ENCODE assay signal across 15 cellular contexts in genomic region chr11:99316761-99317475, GRCh38.
DNase-seq lines count a peak whose midpoint lies in the region; ATAC-seq, FAIRE-seq and TF ChIP-seq lines count a peak whose summit lies in the region.
"Had no signal": no experiment of that assay in that cellular context is flagged by ENCODE, and none has a peak within 500 bp of the region (broad histone marks: within the 10 kb centered on the region; RNA-seq: fewer than 3 reads in every experiment).

No MANE protein-coding gene starts in this region.

- ATAC-seq in A549 (no peak), PC-3 (no peak)

- no peak for TF ChIP-seq RAD21 in A549 (conservative IDR thresholded peaks at IDR 0.05 in 1 of 2, IDR thresholded peaks at IDR 0.05 in 1 of 2)

- TF ChIP-seq CTCF in A549 (IDR thresholded peaks at IDR 0.05) (no peak), PC-3 (conservative IDR thresholded peaks at IDR 0.05; ENCODE audit: low read depth, low read length) (no peak), cardiac muscle cell (IDR thresholded peaks at IDR 0.05; ENCODE audit: low read depth, low read length) (no peak), transverse colon (IDR thresholded peaks at IDR 0.05) (no peak)

- POLR2A ChIA-PET in A549 (lab: Yijun Ruan, JAX), result no interaction called here
- POLR2A ChIA-PET in PC-3 (lab: Charles Lee; ENCODE audit: unreplicated experiment), result no interaction called here

- H3K36me3 ChIP-seq in PC-3 (ENCODE audit: low read depth, low read length), result no peaks in the 10 kb centered on the region
- H3K36me3 ChIP-seq in cardiac muscle cell, result no peaks in the 10 kb centered on the region
- H3K36me3 ChIP-seq in transverse colon, result no peaks in the 10 kb centered on the region
- H3K36me3 ChIP-seq: SJSA1 had no signal

- H4K20me1 ChIP-seq in PC-3 (ENCODE audit: low read length), result no peaks in the 10 kb centered on the region

- no peak overlapping the region for H3K4me3 ChIP-seq in A549
- no peak overlapping the region for H3K4me3 ChIP-seq in PC-3 (ENCODE audit: low read length)
- no peak overlapping the region for H3K4me3 ChIP-seq in cardiac muscle cell
- no peak overlapping the region for H3K4me3 ChIP-seq in transverse colon
- H3K4me3 ChIP-seq: SJSA1 had no signal

- H3K4me1 ChIP-seq in A549 (no peaks in the 10 kb centered on the region), PC-3 (ENCODE audit: insufficient read depth, low read length) (no peaks in the 10 kb centered on the region), cardiac muscle cell (ENCODE audit: low read depth) (peaks cover 9% of the 10 kb centered on the region), transverse colon (no peaks in the 10 kb centered on the region)
- H3K4me1 ChIP-seq: SJSA1 had no signal

- no peak for DNase-seq in A549 (ENCODE audit: low read depth in 1 of 2, low spot score in 1 of 2)
- peak; percentile 2 for DNase-seq in GM04504 (ENCODE audit: low read depth)
- DNase-seq in PC-3, result no peak
- peak; percentile 14 to 57 for DNase-seq in cardiac muscle cell (ENCODE audit: low read depth in 1 of 2, low spot score in 1 of 2)
- no peak for DNase-seq in transverse colon
- no peak for DNase-seq in nucleus accumbens (lab: John Stamatoyannopoulos, UW)
- DNase-seq in cerebellar cortex (ENCODE audit: low spot score), result no peak
- DNase-seq in activated CD8-positive, alpha-beta memory T cell treated with anti-CD3 and anti-CD28 coated beads, Interleukin-2, amount 50 U/mL, for 48 hours, result no peak
- DNase-seq: effector memory CD4-positive, alpha-beta T cell; islet precursor cell; NCI-H1048; stimulated activated CD4-positive, alpha-beta T cell treated with anti-CD3 and anti-CD28 coated beads, Interleukin-2, amount 100 ng/mL, for 24 hours; trophoblast cell had no signal

- H3K9ac ChIP-seq in PC-3 (ENCODE audit: low read length), result no peak overlapping the region

- no peaks in the 10 kb centered on the region for H3K9me3 ChIP-seq in A549
- H3K9me3 ChIP-seq in PC-3 (ENCODE audit: low read length), result no peaks in the 10 kb centered on the region
- H3K9me3 ChIP-seq in cardiac muscle cell (ENCODE audit: low read depth), result no peaks in the 10 kb centered on the region
- no peaks in the 10 kb centered on the region for H3K9me3 ChIP-seq in transverse colon
- H3K9me3 ChIP-seq: SJSA1 had no signal

- H3K79me2 ChIP-seq in PC-3 (ENCODE audit: low read length), result no peaks in the 10 kb centered on the region

- intact Hi-C loops in PC-3 (cut with micrococcal nuclease) (no loop called here), transverse colon (cut with DNase I; ENCODE audit: low total_unique reads) (no loop called here)

- no peak for TF ChIP-seq POLR2A in A549 (IDR thresholded peaks at IDR 0.05; ENCODE audit: low read length)
- no peak for TF ChIP-seq POLR2A in transverse colon (IDR thresholded peaks at IDR 0.05)

- FAIRE-seq in A549 (lab: Jason Lieb, UNC), result no peak
- FAIRE-seq: HTR-8/SVneo had no signal

- H2AFZ ChIP-seq in PC-3 (ENCODE audit: low read length), result 0 out of 2 replicates have a peak overlapping the region, but pooled peaks have one; percentile 0

- H3F3A ChIP-seq in PC-3 (ENCODE audit: low read length, unreplicated experiment), result no peaks in the 10 kb centered on the region

- H3K4me2 ChIP-seq in A549 (peak overlapping the region; percentile 25; the same call in 1 of the 3 replicates), PC-3 (ENCODE audit: low read length) (no peak overlapping the region)

- H3K27me3 ChIP-seq in PC-3 (ENCODE audit: low read length) (no peaks in the 10 kb centered on the region), cardiac muscle cell (no peaks in the 10 kb centered on the region), transverse colon (no peaks in the 10 kb centered on the region)
- H3K27me3 ChIP-seq: SJSA1 had no signal

- BruUV-seq in PC-3 (replicated peaks; lab: Mats Ljungman, UMichigan), result no TSS peak

- in situ Hi-C loops in transverse colon (cut with MboI; ENCODE audit: low pct_ligation_motif_present in 1 of 4, low pct_unique_long_range_greater_than_20kb in 1 of 4, low sequenced_read_pairs in 3 of 4), result no loop called here

- no peaks in the 10 kb centered on the region for H3K9me2 ChIP-seq in PC-3 (replicated peaks; ENCODE audit: low read length)

- H3K27ac ChIP-seq in A549, result no peak overlapping the region
- no peak overlapping the region for H3K27ac ChIP-seq in PC-3 (ENCODE audit: low read length)
- H3K27ac ChIP-seq in cardiac muscle cell, result no peak overlapping the region
- no peak overlapping the region for H3K27ac ChIP-seq in transverse colon
- H3K27ac ChIP-seq: SJSA1 had no signal

- CTCF ChIA-PET in A549 (lab: Yijun Ruan, JAX) (no interaction called here), PC-3 (lab: Charles Lee) (no interaction called here)

- 43% methylated on average over 11 of the region's 11 CpGs for WGBS in A549 (ENCODE audit: missing lambda C conversion rate)
- WGBS in transverse colon (ENCODE audit: low coverage in 1 of 2), 2 donors, result 55 to 81% methylated on average over 5 to 11 of the region's 11 CpGs

- TF ChIP-seq EP300 in A549 (IDR thresholded peaks at IDR 0.05) (no peak), transverse colon (IDR thresholded peaks at IDR 0.05; ENCODE audit: low read depth) (no peak)

TF ChIP-seq in A549, 52 proteins besides CTCF, POLR2A, EP300 and RAD21:
- TF ChIP-seq ZSCAN20 (CRISPR knock-in tag; IDR thresholded peaks at IDR 0.05), result no peak
- no peak for TF ChIP-seq HEYL (CRISPR knock-in tag; IDR thresholded peaks at IDR 0.05)
- no peak for TF ChIP-seq NFE2L2 (conservative IDR thresholded peaks at IDR 0.05; ENCODE audit: low read length)
- TF ChIP-seq ELK1 (IDR thresholded peaks at IDR 0.05; ENCODE audit: low read depth, low read length), result no peak
- no peak for TF ChIP-seq HES2 (IDR thresholded peaks at IDR 0.05)
- TF ChIP-seq HOXA7 (CRISPR knock-in tag; IDR thresholded peaks at IDR 0.05), result no peak

Comparison
In these comparisons a context has a peak if more than half of its experiments do, and no peak if none do; other contexts are left out.
1. DNase-seq: peak in GM04504 (single experiment) and cardiac muscle cell (2 of 2); none in A549 (0 of 2), PC-3 (single experiment), transverse colon (single experiment), nucleus accumbens (0 of 56), cerebellar cortex (single experiment) and activated CD8-positive, alpha-beta memory T cell treated with anti-CD3 and anti-CD28 coated beads, Interleukin-2, amount 50 U/mL, for 48 hours (single experiment).